In the genomic region with DNA sequence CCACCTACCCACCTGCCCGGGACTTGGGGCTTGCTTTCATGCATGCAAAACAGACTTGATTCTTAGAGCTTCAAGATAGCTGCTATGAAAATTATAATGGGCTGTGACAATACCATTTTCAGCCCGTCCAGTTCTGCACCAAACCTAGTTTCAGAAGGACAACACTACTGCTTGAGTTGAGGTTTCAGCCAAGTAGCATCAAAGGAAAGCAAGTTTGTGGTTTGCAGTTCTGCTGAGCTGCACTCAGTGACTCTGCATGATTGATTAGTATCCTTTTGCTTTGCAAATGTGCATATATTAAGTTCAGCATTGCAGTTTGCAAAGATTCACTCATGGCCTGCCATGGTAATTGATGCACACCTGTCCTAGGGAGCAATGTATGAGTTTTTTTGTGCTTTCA, we compare ENCODE assay signal across 10 cellular contexts.
DNase-seq lines count a peak whose midpoint lies in the region; ATAC-seq and TF ChIP-seq lines count a peak whose summit lies in the region.
"Had no signal": no experiment of that assay in that cellular context is flagged by ENCODE, and none has a peak within 500 bp of the region (broad histone marks: within the 10 kb centered on the region; RNA-seq: fewer than 3 reads in every experiment).

No MANE protein-coding gene starts in this region.

- no peak overlapping the region for H3K27ac ChIP-seq in right cardiac atrium (ENCODE audit: low read length)
- H3K27ac ChIP-seq: skin epidermis had no signal

- H3K4me3 ChIP-seq in astrocyte of the cerebellum (ENCODE audit: low read depth, low read length) (no peak overlapping the region), lower leg skin (ENCODE audit: low read depth, poor library complexity, severe bottlenecking) (no peak overlapping the region), right cardiac atrium (ENCODE audit: low read length) (no peak overlapping the region)
- H3K4me3 ChIP-seq: skin epidermis had no signal

- no peaks in the 10 kb centered on the region for H3K27me3 ChIP-seq in right cardiac atrium (ENCODE audit: control insufficient read depth, insufficient read depth)

- DNase-seq in astrocyte of the cerebellum (ENCODE audit: low read depth) = peak; percentile 28
- no peak for DNase-seq in lower leg skin (ENCODE audit: low spot score in 2 of 2)
- DNase-seq in activated T-cell treated with anti-CD3 and anti-CD28 coated beads, Interleukin-2, amount 50 U/mL, for 48 hours = no peak
- DNase-seq in right cardiac atrium = no peak
- DNase-seq in NCI-H446 (lab: John Stamatoyannopoulos, UW) = no peak

- H3K9me3 ChIP-seq in right cardiac atrium (ENCODE audit: control insufficient read depth, low read length) = no peaks in the 10 kb centered on the region

- TF ChIP-seq CTCF in astrocyte of the cerebellum (IDR thresholded peaks at IDR 0.05; ENCODE audit: low read depth, low read length, missing control alignments) (no peak), lower leg skin (IDR thresholded peaks at IDR 0.05) (no peak)

- no peak for TF ChIP-seq POLR2A in lower leg skin (IDR thresholded peaks at IDR 0.05)

- intact Hi-C loops in lower leg skin (cut with DNase I; ENCODE audit: low total_unique reads) = no loop called here
- intact Hi-C loops in right cardiac atrium (cut with DNase I) = no loop called here

- 71 to 83% methylated on average over 2 of the region's 2 CpGs for WGBS in lower leg skin, 2 donors
- WGBS in right cardiac atrium = 91% methylated on average over 2 of the region's 2 CpGs

- peak; percentile 97 for ATAC-seq in GM18861 (IDR thresholded peaks at IDR 0.05; ENCODE audit: unreplicated experiment)
- peak; percentile 90 for ATAC-seq in GM21528 (IDR thresholded peaks at IDR 0.05; ENCODE audit: low FRiP score, unreplicated experiment)
- peak; percentile 90 for ATAC-seq in HG03108 (IDR thresholded peaks at IDR 0.05; ENCODE audit: unreplicated experiment)
- ATAC-seq in right cardiac atrium = no peak
- ATAC-seq: activated T-helper 17 cell treated with anti-CD3 and anti-CD28 coated beads, Interleukin-2, amount 50 U/mL, for 72 hours had no signal

- no peaks in the 10 kb centered on the region for H3K4me1 ChIP-seq in right cardiac atrium (ENCODE audit: control insufficient read depth, insufficient read depth, low read length)

- in situ Hi-C loops in astrocyte of the cerebellum (cut with HindIII; ENCODE audit: low sequenced_read_pairs) = no loop called here

Comparison
In these comparisons a context has a peak if more than half of its experiments do, and no peak if none do; other contexts are left out.
1. ATAC-seq: peak in GM18861 (single experiment), GM21528 (single experiment) and HG03108 (single experiment); none in right cardiac atrium (0 of 2).